1 cellular context compared by ENCODE assay signal in the genomic region with DNA sequence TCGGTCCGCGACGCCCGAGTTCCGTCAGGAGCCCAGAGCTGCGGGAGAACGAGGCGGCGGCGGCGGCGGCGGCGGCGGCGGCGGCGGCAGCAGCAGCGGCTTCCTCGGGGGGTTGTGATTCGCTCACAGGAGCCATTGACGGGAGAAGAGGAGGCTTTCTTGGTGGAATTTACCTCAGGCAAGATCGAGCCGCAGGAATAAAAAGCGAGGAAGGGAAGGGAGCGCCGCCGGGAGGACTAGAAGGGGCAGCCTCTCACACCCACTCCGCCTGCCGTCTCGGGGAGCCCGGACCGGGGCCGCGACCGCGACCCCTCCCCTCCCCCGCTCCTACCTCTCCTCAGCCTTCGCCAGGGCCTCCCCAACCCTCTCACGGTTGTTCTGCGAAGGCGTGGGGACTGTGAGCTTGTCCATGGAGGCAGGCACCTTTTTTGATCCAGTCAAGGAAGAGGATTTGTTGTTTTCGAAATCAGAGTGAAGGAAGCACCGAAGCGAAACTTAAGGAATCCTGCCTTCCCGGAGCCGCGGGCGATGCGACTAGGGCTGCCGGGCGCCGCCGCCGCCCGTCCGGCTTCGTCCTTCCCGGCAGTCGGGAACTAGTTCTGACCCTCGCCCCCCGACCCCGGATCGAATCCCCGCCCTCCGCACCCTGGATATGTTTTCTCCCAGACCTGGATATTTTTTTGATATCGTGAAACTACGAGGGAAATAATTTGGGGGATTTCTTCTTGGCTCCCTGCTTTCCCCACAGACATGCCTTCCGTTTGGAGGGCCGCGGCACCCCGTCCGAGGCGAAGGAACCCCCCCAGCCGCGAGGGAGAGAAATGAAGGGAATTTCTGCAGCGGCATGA.
TF ChIP-seq lines count a peak whose summit lies in the region.

No MANE protein-coding gene starts in this region.

TF ChIP-seq in HepG2, 621 proteins besides CTCF, POLR2A, EP300 and RAD21 (continued from another document and continues in another):
- TF ChIP-seq, protein P1, sequence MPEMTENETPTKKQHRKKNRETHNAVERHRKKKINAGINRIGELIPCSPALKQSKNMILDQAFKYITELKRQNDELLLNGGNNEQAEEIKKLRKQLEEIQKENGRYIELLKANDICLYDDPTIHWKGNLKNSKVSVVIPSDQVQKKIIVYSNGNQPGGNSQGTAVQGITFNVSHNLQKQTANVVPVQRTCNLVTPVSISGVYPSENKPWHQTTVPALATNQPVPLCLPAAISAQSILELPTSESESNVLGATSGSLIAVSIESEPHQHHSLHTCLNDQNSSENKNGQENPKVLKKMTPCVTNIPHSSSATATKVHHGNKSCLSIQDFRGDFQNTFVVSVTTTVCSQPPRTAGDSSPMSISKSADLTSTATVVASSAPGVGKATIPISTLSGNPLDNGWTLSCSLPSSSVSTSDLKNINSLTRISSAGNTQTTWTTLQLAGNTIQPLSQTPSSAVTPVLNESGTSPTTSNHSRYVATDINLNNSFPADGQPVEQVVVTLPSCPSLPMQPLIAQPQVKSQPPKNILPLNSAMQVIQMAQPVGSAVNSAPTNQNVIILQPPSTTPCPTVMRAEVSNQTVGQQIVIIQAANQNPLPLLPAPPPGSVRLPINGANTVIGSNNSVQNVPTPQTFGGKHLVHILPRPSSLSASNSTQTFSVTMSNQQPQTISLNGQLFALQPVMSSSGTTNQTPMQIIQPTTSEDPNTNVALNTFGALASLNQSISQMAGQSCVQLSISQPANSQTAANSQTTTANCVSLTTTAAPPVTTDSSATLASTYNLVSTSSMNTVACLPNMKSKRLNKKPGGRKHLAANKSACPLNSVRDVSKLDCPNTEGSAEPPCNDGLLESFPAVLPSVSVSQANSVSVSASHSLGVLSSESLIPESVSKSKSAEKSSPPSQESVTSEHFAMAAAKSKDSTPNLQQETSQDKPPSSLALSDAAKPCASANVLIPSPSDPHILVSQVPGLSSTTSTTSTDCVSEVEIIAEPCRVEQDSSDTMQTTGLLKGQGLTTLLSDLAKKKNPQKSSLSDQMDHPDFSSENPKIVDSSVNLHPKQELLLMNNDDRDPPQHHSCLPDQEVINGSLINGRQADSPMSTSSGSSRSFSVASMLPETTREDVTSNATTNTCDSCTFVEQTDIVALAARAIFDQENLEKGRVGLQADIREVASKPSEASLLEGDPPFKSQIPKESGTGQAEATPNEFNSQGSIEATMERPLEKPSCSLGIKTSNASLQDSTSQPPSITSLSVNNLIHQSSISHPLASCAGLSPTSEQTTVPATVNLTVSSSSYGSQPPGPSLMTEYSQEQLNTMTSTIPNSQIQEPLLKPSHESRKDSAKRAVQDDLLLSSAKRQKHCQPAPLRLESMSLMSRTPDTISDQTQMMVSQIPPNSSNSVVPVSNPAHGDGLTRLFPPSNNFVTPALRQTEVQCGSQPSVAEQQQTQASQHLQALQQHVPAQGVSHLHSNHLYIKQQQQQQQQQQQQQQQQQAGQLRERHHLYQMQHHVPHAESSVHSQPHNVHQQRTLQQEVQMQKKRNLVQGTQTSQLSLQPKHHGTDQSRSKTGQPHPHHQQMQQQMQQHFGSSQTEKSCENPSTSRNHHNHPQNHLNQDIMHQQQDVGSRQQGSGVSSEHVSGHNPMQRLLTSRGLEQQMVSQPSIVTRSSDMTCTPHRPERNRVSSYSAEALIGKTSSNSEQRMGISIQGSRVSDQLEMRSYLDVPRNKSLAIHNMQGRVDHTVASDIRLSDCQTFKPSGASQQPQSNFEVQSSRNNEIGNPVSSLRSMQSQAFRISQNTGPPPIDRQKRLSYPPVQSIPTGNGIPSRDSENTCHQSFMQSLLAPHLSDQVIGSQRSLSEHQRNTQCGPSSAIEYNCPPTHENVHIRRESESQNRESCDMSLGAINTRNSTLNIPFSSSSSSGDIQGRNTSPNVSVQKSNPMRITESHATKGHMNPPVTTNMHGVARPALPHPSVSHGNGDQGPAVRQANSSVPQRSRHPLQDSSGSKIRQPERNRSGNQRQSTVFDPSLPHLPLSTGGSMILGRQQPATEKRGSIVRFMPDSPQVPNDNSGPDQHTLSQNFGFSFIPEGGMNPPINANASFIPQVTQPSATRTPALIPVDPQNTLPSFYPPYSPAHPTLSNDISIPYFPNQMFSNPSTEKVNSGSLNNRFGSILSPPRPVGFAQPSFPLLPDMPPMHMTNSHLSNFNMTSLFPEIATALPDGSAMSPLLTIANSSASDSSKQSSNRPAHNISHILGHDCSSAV (CRISPR knock-in tag; IDR thresholded peaks at IDR 0.05; ENCODE audit: borderline replicate concordance) = 0 out of 2 replicates have a peak, but pooled peaks have one; percentile 39
- TF ChIP-seq, protein P2, sequence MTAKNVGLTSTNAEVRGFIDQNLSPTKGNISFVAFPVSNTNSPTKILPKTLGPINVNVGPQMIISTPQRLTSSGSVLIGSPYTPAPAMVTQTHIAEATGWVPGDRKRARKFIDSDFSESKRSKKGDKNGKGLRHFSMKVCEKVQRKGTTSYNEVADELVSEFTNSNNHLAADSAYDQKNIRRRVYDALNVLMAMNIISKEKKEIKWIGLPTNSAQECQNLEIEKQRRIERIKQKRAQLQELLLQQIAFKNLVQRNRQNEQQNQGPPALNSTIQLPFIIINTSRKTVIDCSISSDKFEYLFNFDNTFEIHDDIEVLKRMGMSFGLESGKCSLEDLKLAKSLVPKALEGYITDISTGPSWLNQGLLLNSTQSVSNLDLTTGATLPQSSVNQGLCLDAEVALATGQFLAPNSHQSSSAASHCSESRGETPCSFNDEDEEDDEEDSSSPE (CRISPR knock-in tag; IDR thresholded peaks at IDR 0.05) = no peak; the same call in 1 of the 2 replicates
- TF ChIP-seq ZNF776 (CRISPR knock-in tag; IDR thresholded peaks at IDR 0.05) (no peak; the same call in 1 of the 2 replicates), KLF9 (CRISPR knock-in tag; IDR thresholded peaks at IDR 0.05; ENCODE audit: low read depth) (no peak), AHR (CRISPR knock-in tag; IDR thresholded peaks at IDR 0.05) (peak; percentile 49; the same call in 1 of the 2 replicates), ZC3H13 (CRISPR knock-in tag; IDR thresholded peaks at IDR 0.05) (no peak; the same call in 1 of the 2 replicates), MEIS1 (CRISPR knock-in tag; IDR thresholded peaks at IDR 0.05; ENCODE audit: borderline replicate concordance) (no peak), ZNF709 (CRISPR knock-in tag; IDR thresholded peaks at IDR 0.05) (peak; percentile 54; the same call in 1 of the 2 replicates), ZNF446 (CRISPR knock-in tag; IDR thresholded peaks at IDR 0.05) (peak; percentile 87), DMAP1 (CRISPR knock-in tag; IDR thresholded peaks at IDR 0.05) (peak; percentile 18; the same call in 1 of the 2 replicates), ZNF101 (CRISPR knock-in tag; IDR thresholded peaks at IDR 0.05; ENCODE audit: borderline replicate concordance, low read depth) (no peak), ZNF816 (CRISPR knock-in tag; IDR thresholded peaks at IDR 0.05; ENCODE audit: borderline replicate concordance) (0 out of 2 replicates have a peak, but pooled peaks have one; percentile 75), KAT7 (CRISPR knock-in tag; IDR thresholded peaks at IDR 0.05; ENCODE audit: borderline replicate concordance) (peak; percentile 40; the same call in 1 of the 2 replicates), RELA (CRISPR knock-in tag; IDR thresholded peaks at IDR 0.05) (no peak), ZNF614 (CRISPR knock-in tag; IDR thresholded peaks at IDR 0.05; ENCODE audit: borderline replicate concordance) (0 out of 2 replicates have a peak, but pooled peaks have one; percentile 7), ZBTB7A (CRISPR knock-in tag; IDR thresholded peaks at IDR 0.05) (peak; percentile 76; the same call in 1 of the 2 replicates), GATAD1 (CRISPR knock-in tag; IDR thresholded peaks at IDR 0.05) (peak; percentile 6; the same call in 1 of the 2 replicates), TCF12 (IDR thresholded peaks at IDR 0.05) (no peak), TCF12 (CRISPR knock-in tag; IDR thresholded peaks at IDR 0.05) (no peak), ZNF232 (CRISPR knock-in tag; IDR thresholded peaks at IDR 0.05; ENCODE audit: borderline replicate concordance) (0 out of 2 replicates have a peak, but pooled peaks have one; percentile 21), ZFYVE20 (CRISPR knock-in tag; IDR thresholded peaks at IDR 0.05; ENCODE audit: borderline replicate concordance, low read depth) (no peak), ZNF598 (CRISPR knock-in tag; IDR thresholded peaks at IDR 0.05; ENCODE audit: borderline replicate concordance) (no peak), ELF3 (CRISPR knock-in tag; IDR thresholded peaks at IDR 0.05) (no peak), ZNF382 (CRISPR knock-in tag; IDR thresholded peaks at IDR 0.05; ENCODE audit: borderline replicate concordance) (no peak), POLR2AphosphoS5 (IDR thresholded peaks at IDR 0.05; ENCODE audit: low read depth, low read length) (no peak), ZNF777 (CRISPR knock-in tag; IDR thresholded peaks at IDR 0.05) (peak; percentile 86)
- TF ChIP-seq, protein P3, sequence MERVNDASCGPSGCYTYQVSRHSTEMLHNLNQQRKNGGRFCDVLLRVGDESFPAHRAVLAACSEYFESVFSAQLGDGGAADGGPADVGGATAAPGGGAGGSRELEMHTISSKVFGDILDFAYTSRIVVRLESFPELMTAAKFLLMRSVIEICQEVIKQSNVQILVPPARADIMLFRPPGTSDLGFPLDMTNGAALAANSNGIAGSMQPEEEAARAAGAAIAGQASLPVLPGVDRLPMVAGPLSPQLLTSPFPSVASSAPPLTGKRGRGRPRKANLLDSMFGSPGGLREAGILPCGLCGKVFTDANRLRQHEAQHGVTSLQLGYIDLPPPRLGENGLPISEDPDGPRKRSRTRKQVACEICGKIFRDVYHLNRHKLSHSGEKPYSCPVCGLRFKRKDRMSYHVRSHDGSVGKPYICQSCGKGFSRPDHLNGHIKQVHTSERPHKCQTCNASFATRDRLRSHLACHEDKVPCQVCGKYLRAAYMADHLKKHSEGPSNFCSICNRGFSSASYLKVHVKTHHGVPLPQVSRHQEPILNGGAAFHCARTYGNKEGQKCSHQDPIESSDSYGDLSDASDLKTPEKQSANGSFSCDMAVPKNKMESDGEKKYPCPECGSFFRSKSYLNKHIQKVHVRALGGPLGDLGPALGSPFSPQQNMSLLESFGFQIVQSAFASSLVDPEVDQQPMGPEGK (CRISPR knock-in tag; IDR thresholded peaks at IDR 0.05) = peak; percentile 0; the same call in 1 of the 2 replicates
- TF ChIP-seq, protein P4, sequence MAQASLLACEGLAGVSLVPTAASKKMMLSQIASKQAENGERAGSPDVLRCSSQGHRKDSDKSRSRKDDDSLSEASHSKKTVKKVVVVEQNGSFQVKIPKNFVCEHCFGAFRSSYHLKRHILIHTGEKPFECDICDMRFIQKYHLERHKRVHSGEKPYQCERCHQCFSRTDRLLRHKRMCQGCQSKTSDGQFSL (CRISPR knock-in tag; IDR thresholded peaks at IDR 0.05) = 0 out of 2 replicates have a peak, but pooled peaks have one; percentile 1
- TF ChIP-seq, protein P5, sequence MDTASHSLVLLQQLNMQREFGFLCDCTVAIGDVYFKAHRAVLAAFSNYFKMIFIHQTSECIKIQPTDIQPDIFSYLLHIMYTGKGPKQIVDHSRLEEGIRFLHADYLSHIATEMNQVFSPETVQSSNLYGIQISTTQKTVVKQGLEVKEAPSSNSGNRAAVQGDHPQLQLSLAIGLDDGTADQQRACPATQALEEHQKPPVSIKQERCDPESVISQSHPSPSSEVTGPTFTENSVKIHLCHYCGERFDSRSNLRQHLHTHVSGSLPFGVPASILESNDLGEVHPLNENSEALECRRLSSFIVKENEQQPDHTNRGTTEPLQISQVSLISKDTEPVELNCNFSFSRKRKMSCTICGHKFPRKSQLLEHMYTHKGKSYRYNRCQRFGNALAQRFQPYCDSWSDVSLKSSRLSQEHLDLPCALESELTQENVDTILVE (CRISPR knock-in tag; IDR thresholded peaks at IDR 0.05) = peak; percentile 62; the same call in 1 of the 2 replicates
- TF ChIP-seq, protein P6, sequence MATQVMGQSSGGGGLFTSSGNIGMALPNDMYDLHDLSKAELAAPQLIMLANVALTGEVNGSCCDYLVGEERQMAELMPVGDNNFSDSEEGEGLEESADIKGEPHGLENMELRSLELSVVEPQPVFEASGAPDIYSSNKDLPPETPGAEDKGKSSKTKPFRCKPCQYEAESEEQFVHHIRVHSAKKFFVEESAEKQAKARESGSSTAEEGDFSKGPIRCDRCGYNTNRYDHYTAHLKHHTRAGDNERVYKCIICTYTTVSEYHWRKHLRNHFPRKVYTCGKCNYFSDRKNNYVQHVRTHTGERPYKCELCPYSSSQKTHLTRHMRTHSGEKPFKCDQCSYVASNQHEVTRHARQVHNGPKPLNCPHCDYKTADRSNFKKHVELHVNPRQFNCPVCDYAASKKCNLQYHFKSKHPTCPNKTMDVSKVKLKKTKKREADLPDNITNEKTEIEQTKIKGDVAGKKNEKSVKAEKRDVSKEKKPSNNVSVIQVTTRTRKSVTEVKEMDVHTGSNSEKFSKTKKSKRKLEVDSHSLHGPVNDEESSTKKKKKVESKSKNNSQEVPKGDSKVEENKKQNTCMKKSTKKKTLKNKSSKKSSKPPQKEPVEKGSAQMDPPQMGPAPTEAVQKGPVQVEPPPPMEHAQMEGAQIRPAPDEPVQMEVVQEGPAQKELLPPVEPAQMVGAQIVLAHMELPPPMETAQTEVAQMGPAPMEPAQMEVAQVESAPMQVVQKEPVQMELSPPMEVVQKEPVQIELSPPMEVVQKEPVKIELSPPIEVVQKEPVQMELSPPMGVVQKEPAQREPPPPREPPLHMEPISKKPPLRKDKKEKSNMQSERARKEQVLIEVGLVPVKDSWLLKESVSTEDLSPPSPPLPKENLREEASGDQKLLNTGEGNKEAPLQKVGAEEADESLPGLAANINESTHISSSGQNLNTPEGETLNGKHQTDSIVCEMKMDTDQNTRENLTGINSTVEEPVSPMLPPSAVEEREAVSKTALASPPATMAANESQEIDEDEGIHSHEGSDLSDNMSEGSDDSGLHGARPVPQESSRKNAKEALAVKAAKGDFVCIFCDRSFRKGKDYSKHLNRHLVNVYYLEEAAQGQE (IDR thresholded peaks at IDR 0.05; ENCODE audit: borderline replicate concordance in 1 of 2, low read depth in 1 of 2, low read length in 2 of 2) = 0 out of 4 replicates have a peak, but pooled peaks of 1 of the 2 experiments have one; percentile 33
- TF ChIP-seq, protein P7, sequence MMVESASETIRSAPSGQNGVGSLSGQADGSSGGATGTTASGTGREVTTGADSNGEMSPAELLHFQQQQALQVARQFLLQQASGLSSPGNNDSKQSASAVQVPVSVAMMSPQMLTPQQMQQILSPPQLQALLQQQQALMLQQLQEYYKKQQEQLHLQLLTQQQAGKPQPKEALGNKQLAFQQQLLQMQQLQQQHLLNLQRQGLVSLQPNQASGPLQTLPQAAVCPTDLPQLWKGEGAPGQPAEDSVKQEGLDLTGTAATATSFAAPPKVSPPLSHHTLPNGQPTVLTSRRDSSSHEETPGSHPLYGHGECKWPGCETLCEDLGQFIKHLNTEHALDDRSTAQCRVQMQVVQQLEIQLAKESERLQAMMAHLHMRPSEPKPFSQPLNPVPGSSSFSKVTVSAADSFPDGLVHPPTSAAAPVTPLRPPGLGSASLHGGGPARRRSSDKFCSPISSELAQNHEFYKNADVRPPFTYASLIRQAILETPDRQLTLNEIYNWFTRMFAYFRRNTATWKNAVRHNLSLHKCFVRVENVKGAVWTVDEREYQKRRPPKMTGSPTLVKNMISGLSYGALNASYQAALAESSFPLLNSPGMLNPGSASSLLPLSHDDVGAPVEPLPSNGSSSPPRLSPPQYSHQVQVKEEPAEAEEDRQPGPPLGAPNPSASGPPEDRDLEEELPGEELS (CRISPR knock-in tag; IDR thresholded peaks at IDR 0.05) = peak; percentile 18; the same call in 1 of the 2 replicates
- TF ChIP-seq, protein P8, sequence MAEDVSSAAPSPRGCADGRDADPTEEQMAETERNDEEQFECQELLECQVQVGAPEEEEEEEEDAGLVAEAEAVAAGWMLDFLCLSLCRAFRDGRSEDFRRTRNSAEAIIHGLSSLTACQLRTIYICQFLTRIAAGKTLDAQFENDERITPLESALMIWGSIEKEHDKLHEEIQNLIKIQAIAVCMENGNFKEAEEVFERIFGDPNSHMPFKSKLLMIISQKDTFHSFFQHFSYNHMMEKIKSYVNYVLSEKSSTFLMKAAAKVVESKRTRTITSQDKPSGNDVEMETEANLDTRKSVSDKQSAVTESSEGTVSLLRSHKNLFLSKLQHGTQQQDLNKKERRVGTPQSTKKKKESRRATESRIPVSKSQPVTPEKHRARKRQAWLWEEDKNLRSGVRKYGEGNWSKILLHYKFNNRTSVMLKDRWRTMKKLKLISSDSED (CRISPR knock-in tag; IDR thresholded peaks at IDR 0.05) = no peak
